26 cellular contexts compared by ENCODE assay signal in genomic region chr1:183506561-183506960, GRCh38.
"Had no signal": no experiment of that assay in that cellular context is flagged by ENCODE, and none has a peak within 500 bp of the region (broad histone marks: within the 10 kb centered on the region; RNA-seq: fewer than 3 reads in every experiment).

No MANE protein-coding gene starts in this region.

- DNase-seq: activated CD4-positive, alpha-beta T cell treated with anti-CD3 and anti-CD28 coated beads, Interleukin-2, amount 10 ng/mL, durations not matched to agents 7 days and 5 days; activated CD4-positive, CD25-positive, alpha-beta regulatory T cell treated with anti-CD3 and anti-CD28 coated beads, Interleukin-2, amount 50 U/mL, for 72 hours; activated CD8-positive, alpha-beta memory T cell treated with anti-CD3 and anti-CD28 coated beads, Interleukin-2, amount 10 ng/mL, durations not matched to agents 7 days and 5 days; activated CD8-positive, alpha-beta T cell treated with anti-CD3 and anti-CD28 coated beads for 36 hours; activated gamma-delta T cell; anterior cingulate cortex; brain microvascular endothelial cell; caudate nucleus; effector CD4-positive, alpha-beta T cell; erythroblast; heart left ventricle; islet precursor cell; left cardiac atrium; mucosa of descending colon; naive B cell; occipital lobe; stimulated activated CD4-positive, alpha-beta T cell treated with anti-CD3 and anti-CD28 coated beads, Interleukin-2, amount 100 ng/mL, for 48 hours; stimulated activated naive CD4-positive, alpha-beta T cell treated with Interleukin-2 at 50 U/mL for 16 hours; upper lobe of left lung; WERI-Rb-1 had no signal

- H3K36me3 ChIP-seq: brain microvascular endothelial cell, thoracic aorta, upper lobe of left lung, WERI-Rb-1 had no signal

- H3K27ac Mint-ChIP-seq: activated CD4-positive, alpha-beta T cell treated with anti-CD3 and anti-CD28 coated beads, Interleukin-2, amount 10 ng/mL, durations not matched to agents 7 days and 5 days; activated CD8-positive, alpha-beta memory T cell treated with anti-CD3 and anti-CD28 coated beads, Interleukin-2, amount 10 ng/mL, durations not matched to agents 7 days and 5 days; activated CD8-positive, alpha-beta T cell treated with anti-CD3 and anti-CD28 coated beads for 36 hours; activated naive CD4-positive, alpha-beta T cell treated with anti-CD3 and anti-CD28 coated beads, Interleukin-2, amount 50 U/mL, for 24 hours; activated T-helper 1 cell treated with anti-CD3 and anti-CD28 coated beads, Interleukin-12 subunit alpha, Interleukin-12 subunit beta, Interleukin-2, Interleukin-4 antibody, amounts not matched to agents 30 ng/mL and 10 ng/mL and 1 ng/mL, durations not matched to agents 14 hours and 24 hours and 36 hours; dendritic cell treated with granulocyte-macrophage colony-stimulating factor and Interleukin-4, amounts not matched to agents 40 ng/mL and 50 ng/mL, for 4 days; memory B cell had no signal

- H3K9me3 ChIP-seq: heart left ventricle, mucosa of descending colon, thoracic aorta, upper lobe of left lung had no signal

- H3K27ac ChIP-seq: brain microvascular endothelial cell, heart left ventricle, thoracic aorta, upper lobe of left lung, WERI-Rb-1 had no signal

- H3K9me3 Mint-ChIP-seq: activated CD4-positive, alpha-beta T cell treated with anti-CD3 and anti-CD28 coated beads, Interleukin-2, amount 10 ng/mL, durations not matched to agents 7 days and 5 days; activated CD8-positive, alpha-beta T cell treated with anti-CD3 and anti-CD28 coated beads for 36 hours; activated naive CD4-positive, alpha-beta T cell treated with anti-CD3 and anti-CD28 coated beads, Interleukin-2, amount 50 U/mL, for 24 hours; activated T-helper 1 cell treated with anti-CD3 and anti-CD28 coated beads, Interleukin-12 subunit alpha, Interleukin-12 subunit beta, Interleukin-2, Interleukin-4 antibody, amounts not matched to agents 30 ng/mL and 10 ng/mL and 1 ng/mL, durations not matched to agents 14 hours and 24 hours and 36 hours; dendritic cell treated with granulocyte-macrophage colony-stimulating factor and Interleukin-4, amounts not matched to agents 40 ng/mL and 50 ng/mL, for 4 days; memory B cell; naive B cell had no signal

- H3K27me3 Mint-ChIP-seq: activated CD4-positive, alpha-beta T cell treated with anti-CD3 and anti-CD28 coated beads, Interleukin-2, amount 10 ng/mL, durations not matched to agents 7 days and 5 days; activated CD8-positive, alpha-beta memory T cell treated with anti-CD3 and anti-CD28 coated beads, Interleukin-2, amount 10 ng/mL, durations not matched to agents 7 days and 5 days; activated CD8-positive, alpha-beta T cell treated with anti-CD3 and anti-CD28 coated beads for 36 hours; activated naive CD4-positive, alpha-beta T cell treated with anti-CD3 and anti-CD28 coated beads, Interleukin-2, amount 50 U/mL, for 24 hours; dendritic cell treated with granulocyte-macrophage colony-stimulating factor and Interleukin-4, amounts not matched to agents 40 ng/mL and 50 ng/mL, for 4 days; memory B cell; naive B cell had no signal

- H3K36me3 Mint-ChIP-seq: activated CD8-positive, alpha-beta memory T cell treated with anti-CD3 and anti-CD28 coated beads, Interleukin-2, amount 10 ng/mL, durations not matched to agents 7 days and 5 days; activated naive CD4-positive, alpha-beta T cell treated with anti-CD3 and anti-CD28 coated beads, Interleukin-2, amount 50 U/mL, for 24 hours; naive B cell had no signal

- H3K27me3 ChIP-seq: brain microvascular endothelial cell, heart left ventricle, upper lobe of left lung had no signal

- H3K4me3 ChIP-seq: heart left ventricle, mucosa of descending colon, thoracic aorta, upper lobe of left lung had no signal

- H3K4me3 Mint-ChIP-seq: activated CD4-positive, alpha-beta T cell treated with anti-CD3 and anti-CD28 coated beads, Interleukin-2, amount 10 ng/mL, durations not matched to agents 7 days and 5 days; activated CD8-positive, alpha-beta memory T cell treated with anti-CD3 and anti-CD28 coated beads, Interleukin-2, amount 10 ng/mL, durations not matched to agents 7 days and 5 days; activated CD8-positive, alpha-beta T cell treated with anti-CD3 and anti-CD28 coated beads for 36 hours; activated naive CD4-positive, alpha-beta T cell treated with anti-CD3 and anti-CD28 coated beads, Interleukin-2, amount 50 U/mL, for 24 hours; activated T-helper 1 cell treated with anti-CD3 and anti-CD28 coated beads, Interleukin-12 subunit alpha, Interleukin-12 subunit beta, Interleukin-2, Interleukin-4 antibody, amounts not matched to agents 30 ng/mL and 10 ng/mL and 1 ng/mL, durations not matched to agents 14 hours and 24 hours and 36 hours; dendritic cell treated with granulocyte-macrophage colony-stimulating factor and Interleukin-4, amounts not matched to agents 40 ng/mL and 50 ng/mL, for 4 days; memory B cell; naive B cell had no signal

- ATAC-seq: activated CD8-positive, alpha-beta memory T cell treated with anti-CD3 and anti-CD28 coated beads, Interleukin-2, amount 10 ng/mL, durations not matched to agents 7 days and 5 days; activated CD8-positive, alpha-beta T cell treated with anti-CD3 and anti-CD28 coated beads for 36 hours; heart left ventricle; left cardiac atrium; mucosa of descending colon; sciatic nerve had no signal
